ENCODE assay signal across 2 cellular contexts in the genomic region with DNA sequence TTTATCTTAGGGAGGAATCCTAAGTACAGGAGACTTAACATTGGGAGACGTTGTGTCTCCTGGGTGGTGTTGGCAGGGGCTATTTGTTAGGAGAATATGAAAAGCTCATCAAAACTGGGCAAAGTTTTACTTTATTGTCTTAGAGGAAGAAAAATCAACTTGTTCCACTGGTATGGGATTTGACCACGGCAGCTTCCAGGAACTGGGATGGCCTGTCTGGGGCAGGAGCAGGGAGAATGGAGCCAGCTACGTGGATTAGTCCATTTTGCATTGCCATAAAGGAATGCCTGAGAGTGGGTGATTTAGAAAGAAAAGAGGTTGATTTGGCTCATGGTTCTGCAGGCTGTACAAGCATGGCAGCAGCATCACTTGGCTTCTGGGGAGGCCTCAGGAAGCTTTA.
TF ChIP-seq lines count a peak whose summit lies in the region.

No MANE protein-coding gene starts in this region.

TF ChIP-seq in SK-N-SH, 30 proteins besides CTCF, POLR2A, EP300 and RAD21 (continued from another document):
- TF ChIP-seq, protein P1, sequence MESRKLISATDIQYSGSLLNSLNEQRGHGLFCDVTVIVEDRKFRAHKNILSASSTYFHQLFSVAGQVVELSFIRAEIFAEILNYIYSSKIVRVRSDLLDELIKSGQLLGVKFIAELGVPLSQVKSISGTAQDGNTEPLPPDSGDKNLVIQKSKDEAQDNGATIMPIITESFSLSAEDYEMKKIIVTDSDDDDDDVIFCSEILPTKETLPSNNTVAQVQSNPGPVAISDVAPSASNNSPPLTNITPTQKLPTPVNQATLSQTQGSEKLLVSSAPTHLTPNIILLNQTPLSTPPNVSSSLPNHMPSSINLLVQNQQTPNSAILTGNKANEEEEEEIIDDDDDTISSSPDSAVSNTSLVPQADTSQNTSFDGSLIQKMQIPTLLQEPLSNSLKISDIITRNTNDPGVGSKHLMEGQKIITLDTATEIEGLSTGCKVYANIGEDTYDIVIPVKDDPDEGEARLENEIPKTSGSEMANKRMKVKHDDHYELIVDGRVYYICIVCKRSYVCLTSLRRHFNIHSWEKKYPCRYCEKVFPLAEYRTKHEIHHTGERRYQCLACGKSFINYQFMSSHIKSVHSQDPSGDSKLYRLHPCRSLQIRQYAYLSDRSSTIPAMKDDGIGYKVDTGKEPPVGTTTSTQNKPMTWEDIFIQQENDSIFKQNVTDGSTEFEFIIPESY (IDR thresholded peaks at IDR 0.05; ENCODE audit: borderline replicate concordance, low read depth): no peak
- TF ChIP-seq MXI1 (IDR thresholded peaks at IDR 0.05; ENCODE audit: low read depth, low read length) (no peak), REST (IDR thresholded peaks at IDR 0.05; ENCODE audit: low read depth, low read length) (no peak), FOXJ3 (CRISPR knock-in tag; IDR thresholded peaks at IDR 0.05) (no peak), NFIC (IDR thresholded peaks at IDR 0.05; ENCODE audit: borderline replicate concordance) (no peak)
- TF ChIP-seq, protein P2, sequence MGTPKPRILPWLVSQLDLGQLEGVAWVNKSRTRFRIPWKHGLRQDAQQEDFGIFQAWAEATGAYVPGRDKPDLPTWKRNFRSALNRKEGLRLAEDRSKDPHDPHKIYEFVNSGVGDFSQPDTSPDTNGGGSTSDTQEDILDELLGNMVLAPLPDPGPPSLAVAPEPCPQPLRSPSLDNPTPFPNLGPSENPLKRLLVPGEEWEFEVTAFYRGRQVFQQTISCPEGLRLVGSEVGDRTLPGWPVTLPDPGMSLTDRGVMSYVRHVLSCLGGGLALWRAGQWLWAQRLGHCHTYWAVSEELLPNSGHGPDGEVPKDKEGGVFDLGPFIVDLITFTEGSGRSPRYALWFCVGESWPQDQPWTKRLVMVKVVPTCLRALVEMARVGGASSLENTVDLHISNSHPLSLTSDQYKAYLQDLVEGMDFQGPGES (IDR thresholded peaks at IDR 0.05; ENCODE audit: low read depth, low read length): no peak

TF ChIP-seq in SK-N-SH treated with all-trans-retinoic acid at 6 μM for 48 hours, 23 proteins besides CTCF, POLR2A, EP300 and RAD21 (continued from another document):
- TF ChIP-seq, protein P3, sequence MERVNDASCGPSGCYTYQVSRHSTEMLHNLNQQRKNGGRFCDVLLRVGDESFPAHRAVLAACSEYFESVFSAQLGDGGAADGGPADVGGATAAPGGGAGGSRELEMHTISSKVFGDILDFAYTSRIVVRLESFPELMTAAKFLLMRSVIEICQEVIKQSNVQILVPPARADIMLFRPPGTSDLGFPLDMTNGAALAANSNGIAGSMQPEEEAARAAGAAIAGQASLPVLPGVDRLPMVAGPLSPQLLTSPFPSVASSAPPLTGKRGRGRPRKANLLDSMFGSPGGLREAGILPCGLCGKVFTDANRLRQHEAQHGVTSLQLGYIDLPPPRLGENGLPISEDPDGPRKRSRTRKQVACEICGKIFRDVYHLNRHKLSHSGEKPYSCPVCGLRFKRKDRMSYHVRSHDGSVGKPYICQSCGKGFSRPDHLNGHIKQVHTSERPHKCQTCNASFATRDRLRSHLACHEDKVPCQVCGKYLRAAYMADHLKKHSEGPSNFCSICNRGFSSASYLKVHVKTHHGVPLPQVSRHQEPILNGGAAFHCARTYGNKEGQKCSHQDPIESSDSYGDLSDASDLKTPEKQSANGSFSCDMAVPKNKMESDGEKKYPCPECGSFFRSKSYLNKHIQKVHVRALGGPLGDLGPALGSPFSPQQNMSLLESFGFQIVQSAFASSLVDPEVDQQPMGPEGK (CRISPR knock-in tag; IDR thresholded peaks at IDR 0.05; ENCODE audit: borderline replicate concordance): no peak
- TF ChIP-seq ZNF8 (CRISPR knock-in tag; IDR thresholded peaks at IDR 0.05) (no peak), ESRRG (CRISPR knock-in tag; IDR thresholded peaks at IDR 0.05) (no peak)
